In genomic region chr3:125024817-125025216, GRCh38 we compare ENCODE assay signal across 12 cellular contexts. TPM values are rescaled to one million over a fixed set of nuclear protein-coding genes. Genes with fewer than 3 reads are reported as not detected.
A peak's percentile ranks its signal among the peaks of the same experiment; 100 is the strongest.
DNase-seq lines count a peak whose midpoint lies in the region; ATAC-seq and TF ChIP-seq lines count a peak whose summit lies in the region.
"Had no signal": no experiment of that assay in that cellular context is flagged by ENCODE, and none has a peak within 500 bp of the region (broad histone marks: within the 10 kb centered on the region; RNA-seq: fewer than 3 reads in every experiment).

No MANE protein-coding gene starts in this region.

- H3K4me1 Mint-ChIP-seq in nephron, result peaks cover 25% of the 10 kb centered on the region
- peaks cover 58% of the 10 kb centered on the region for H3K4me1 Mint-ChIP-seq in activated CD4-positive, alpha-beta memory T cell treated with anti-CD3 and anti-CD28 coated beads, Interleukin-2, amount 10 ng/mL, durations not matched to agents 7 days and 5 days

- no peak for ATAC-seq in HG03520 (IDR thresholded peaks at IDR 0.05; ENCODE audit: unreplicated experiment)

- peaks cover 24% of the 10 kb centered on the region for H3K36me3 Mint-ChIP-seq in nephron (ENCODE audit: low read depth)
- peaks cover 72% of the 10 kb centered on the region for H3K36me3 Mint-ChIP-seq in activated CD4-positive, alpha-beta memory T cell treated with anti-CD3 and anti-CD28 coated beads, Interleukin-2, amount 10 ng/mL, durations not matched to agents 7 days and 5 days (ENCODE audit: low read depth)

- peaks cover 1% of the 10 kb centered on the region for H3K27me3 Mint-ChIP-seq in nephron (ENCODE audit: low read depth)
- H3K27me3 Mint-ChIP-seq in activated CD4-positive, alpha-beta memory T cell treated with anti-CD3 and anti-CD28 coated beads, Interleukin-2, amount 10 ng/mL, durations not matched to agents 7 days and 5 days, result no peaks in the 10 kb centered on the region
- H3K27me3 Mint-ChIP-seq: central memory CD8-positive, alpha-beta T cell; IgD-negative memory B cell had no signal

- peak; percentile 61 for DNase-seq in DMS153 (lab: John Stamatoyannopoulos, UW)
- DNase-seq in NCI-H510A (lab: John Stamatoyannopoulos, UW), result peak; percentile 5
- DNase-seq in cardiac septum (ENCODE audit: low spot score), result peak; percentile 78
- no peak for DNase-seq in activated CD4-positive, alpha-beta memory T cell treated with anti-CD3 and anti-CD28 coated beads, Interleukin-2, amount 10 ng/mL, durations not matched to agents 7 days and 5 days
- no peak for DNase-seq in RKO (ENCODE audit: low spot score)
- no peak for DNase-seq in DMS79 treated with DMSO at 0.1 percent for 48 hours (lab: John Stamatoyannopoulos, UW)
- DNase-seq: activated CD8-positive, alpha-beta memory T cell treated with anti-CD3 and anti-CD28 coated beads, Interleukin-2, amount 50 U/mL, for 48 hours; NCI-H524 had no signal

- TF ChIP-seq CTCF in nephron (IDR thresholded peaks at IDR 0.05; ENCODE audit: unreplicated experiment in 3 of 3), result no peak

- H3K9me3 Mint-ChIP-seq in nephron, result no peaks in the 10 kb centered on the region
- no peaks in the 10 kb centered on the region for H3K9me3 Mint-ChIP-seq in activated CD4-positive, alpha-beta memory T cell treated with anti-CD3 and anti-CD28 coated beads, Interleukin-2, amount 10 ng/mL, durations not matched to agents 7 days and 5 days
- H3K9me3 Mint-ChIP-seq: central memory CD8-positive, alpha-beta T cell; IgD-negative memory B cell had no signal

- peak overlapping the region in 2 of 3 experiments; percentile 6 to 45 for H3K27ac Mint-ChIP-seq in nephron
- H3K27ac Mint-ChIP-seq in activated CD4-positive, alpha-beta memory T cell treated with anti-CD3 and anti-CD28 coated beads, Interleukin-2, amount 10 ng/mL, durations not matched to agents 7 days and 5 days, result no peak overlapping the region
- H3K27ac Mint-ChIP-seq: IgD-negative memory B cell had no signal

- intact Hi-C loops in cardiac septum (cut with DNase I), result loop anchor here (2.0 kb wide), 1 partner anchor 30 kb away; the partner anchor contains the start of gene HEG1

- POLR2A ChIA-PET in activated CD4-positive, alpha-beta memory T cell treated with anti-CD3 and anti-CD28 coated beads, Interleukin-2, amount 10 ng/mL, durations not matched to agents 7 days and 5 days (lab: Charles Lee), result interaction anchor here (0.5 to 1.3 kb wide), 5 partner anchors 8 to 361 kb away, joined by 3 to 4 read pairs (median 3); no protein-coding TSS in a partner anchor

- CTCF ChIA-PET in activated CD4-positive, alpha-beta memory T cell treated with anti-CD3 and anti-CD28 coated beads, Interleukin-2, amount 10 ng/mL, durations not matched to agents 7 days and 5 days (lab: Charles Lee), result interaction anchor here (1.7 kb wide), 1 partner anchor 28 kb away, joined by 5 read pairs; no protein-coding TSS in a partner anchor

- H3K4me3 Mint-ChIP-seq in nephron, result no peak overlapping the region
- H3K4me3 Mint-ChIP-seq in activated CD4-positive, alpha-beta memory T cell treated with anti-CD3 and anti-CD28 coated beads, Interleukin-2, amount 10 ng/mL, durations not matched to agents 7 days and 5 days, result no peak overlapping the region
- H3K4me3 Mint-ChIP-seq: central memory CD8-positive, alpha-beta T cell; IgD-negative memory B cell had no signal

RNA-seq across cellular contexts. Expression of gene HEG1, which starts 31.0 kb away (rescaled TPM):
- total RNA-seq in cardiac septum, result 151 TPM
- 10 to 100 TPM; 26.7 to 27.7 TPM for total RNA-seq in activated CD4-positive, alpha-beta memory T cell treated with anti-CD3 and anti-CD28 coated beads, Interleukin-2, amount 10 ng/mL, durations not matched to agents 7 days and 5 days

Comparison
In these comparisons a context has a peak if more than half of its experiments do, and no peak if none do; other contexts are left out.
1. DNase-seq: peak in DMS153 (single experiment), NCI-H510A (single experiment) and cardiac septum (single experiment); none in activated CD4-positive, alpha-beta memory T cell treated with anti-CD3 and anti-CD28 coated beads, Interleukin-2, amount 10 ng/mL, durations not matched to agents 7 days and 5 days (single experiment), RKO (single experiment) and DMS79 treated with DMSO at 0.1 percent for 48 hours (single experiment).